15 cellular contexts compared by ENCODE assay signal in genomic region chr12:50160643-50161042, GRCh38. TPM values are rescaled to one million over a fixed set of nuclear protein-coding genes. Genes with fewer than 3 reads are reported as not detected.
"Had no signal": no experiment of that assay in that cellular context is flagged by ENCODE, and none has a peak within 500 bp of the region (broad histone marks: within the 10 kb centered on the region; RNA-seq: fewer than 3 reads in every experiment).

No MANE protein-coding gene starts in this region.

- H3K36me3 ChIP-seq: tibial nerve, uterus had no signal

- H3K4me3 Mint-ChIP-seq: activated CD4-positive, alpha-beta T cell treated with anti-CD3 and anti-CD28 coated beads, Interleukin-2, amount 10 ng/mL, durations not matched to agents 7 days and 5 days; activated naive CD4-positive, alpha-beta T cell treated with anti-CD3 and anti-CD28 coated beads for 36 hours; activated T-helper 17 cell treated with anti-CD3 and anti-CD28 coated beads, Interleukin-2, amount 50 U/mL, for 72 hours; nephron; stimulated activated naive CD8-positive, alpha-beta T cell treated with anti-CD3 and anti-CD28 coated beads, Interleukin-15, Interleukin-2, amounts not matched to agents 100 ng/mL and 50 ng/mL, for 24 hours had no signal

- DNase-seq: activated CD4-positive, alpha-beta T cell treated with anti-CD3 and anti-CD28 coated beads, Interleukin-2, amount 10 ng/mL, durations not matched to agents 7 days and 5 days; activated naive CD4-positive, alpha-beta T cell treated with anti-CD3 and anti-CD28 coated beads for 36 hours; foreskin fibroblast; mesenchymal stem cell; nucleus accumbens; retina; SK-N-SH; T1000; uterus had no signal

- H3K9me3 ChIP-seq: SK-N-SH, tibial nerve, uterus had no signal

- H3K27ac ChIP-seq: epithelial cell of prostate, tibial nerve, uterus had no signal

- H3K4me3 ChIP-seq: tibial nerve, uterus had no signal

- H3K4me1 ChIP-seq: uterus had no signal

- H3K9me3 Mint-ChIP-seq: activated CD4-positive, alpha-beta T cell treated with anti-CD3 and anti-CD28 coated beads, Interleukin-2, amount 10 ng/mL, durations not matched to agents 7 days and 5 days; activated naive CD4-positive, alpha-beta T cell treated with anti-CD3 and anti-CD28 coated beads for 36 hours; activated T-helper 17 cell treated with anti-CD3 and anti-CD28 coated beads, Interleukin-2, amount 50 U/mL, for 72 hours; nephron; stimulated activated naive CD8-positive, alpha-beta T cell treated with anti-CD3 and anti-CD28 coated beads, Interleukin-15, Interleukin-2, amounts not matched to agents 100 ng/mL and 50 ng/mL, for 24 hours had no signal

- H3K27ac Mint-ChIP-seq: activated CD4-positive, alpha-beta T cell treated with anti-CD3 and anti-CD28 coated beads, Interleukin-2, amount 10 ng/mL, durations not matched to agents 7 days and 5 days; activated naive CD4-positive, alpha-beta T cell treated with anti-CD3 and anti-CD28 coated beads for 36 hours; activated T-helper 17 cell treated with anti-CD3 and anti-CD28 coated beads, Interleukin-2, amount 50 U/mL, for 72 hours; nephron; stimulated activated naive CD8-positive, alpha-beta T cell treated with anti-CD3 and anti-CD28 coated beads, Interleukin-15, Interleukin-2, amounts not matched to agents 100 ng/mL and 50 ng/mL, for 24 hours had no signal

- H3K27me3 Mint-ChIP-seq: activated CD4-positive, alpha-beta T cell treated with anti-CD3 and anti-CD28 coated beads, Interleukin-2, amount 10 ng/mL, durations not matched to agents 7 days and 5 days; activated T-helper 17 cell treated with anti-CD3 and anti-CD28 coated beads, Interleukin-2, amount 50 U/mL, for 72 hours; stimulated activated naive CD8-positive, alpha-beta T cell treated with anti-CD3 and anti-CD28 coated beads, Interleukin-15, Interleukin-2, amounts not matched to agents 100 ng/mL and 50 ng/mL, for 24 hours had no signal

- H3K27me3 ChIP-seq: tibial nerve, uterus had no signal

RNA-seq across cellular contexts. Expression of gene GPD1, which starts 56.8 kb away (rescaled TPM):
- total RNA-seq: glomerular endothelial cell, uterus had no signal
